In genomic region chr1:151721788-151722510, GRCh38 we compare ENCODE assay signal across 8 cellular contexts. TPM values are rescaled to one million over a fixed set of nuclear protein-coding genes. Genes with fewer than 3 reads are reported as not detected.
DNase-seq lines count a peak whose midpoint lies in the region; ATAC-seq and TF ChIP-seq lines count a peak whose summit lies in the region.

No MANE protein-coding gene starts in this region.

- H3K9me3 ChIP-seq in OCI-LY7 (ENCODE audit: low read length), result no peaks in the 10 kb centered on the region
- no peaks in the 10 kb centered on the region for H3K9me3 ChIP-seq in fibroblast of lung (ENCODE audit: control insufficient read depth, insufficient read depth, low read depth, low read length)
- no peaks in the 10 kb centered on the region for H3K9me3 ChIP-seq in prostate gland

- DNase-seq in GM06990 (ENCODE audit: extremely low read depth, insufficient read length) (no peak), OCI-LY7 (ENCODE audit: low spot score) (no peak), fibroblast of lung (ENCODE audit: low read depth in 2 of 2) (no peak), prostate gland (ENCODE audit: low spot score) (no peak), head of caudate nucleus (no peak), foreskin keratinocyte (no peak)

- no peaks in the 10 kb centered on the region for H3K9me2 ChIP-seq in OCI-LY7 (ENCODE audit: insufficient read depth, low read length)

- H3K4me2 ChIP-seq in OCI-LY7 (ENCODE audit: low read length) (peak overlapping the region; percentile 83), fibroblast of lung (ENCODE audit: extremely low read depth, insufficient read depth, low read length) (peak overlapping the region; percentile 94)

- CTCF ChIA-PET in OCI-LY7 (lab: Charles Lee; ENCODE audit: unreplicated experiment), result no interaction called here

- intact Hi-C loops in OCI-LY7 (cut with micrococcal nuclease; ENCODE audit: unreplicated experiment), result loop anchor here (5.0 kb wide), 1 partner anchor 130 kb away; no protein-coding TSS in a partner anchor
- intact Hi-C loops in prostate gland (cut with DNase I), result loop anchor here (5.0 kb wide), 2 partner anchors 115 to 180 kb away; partner anchors contain the start of gene TUFT1
- intact Hi-C loops in head of caudate nucleus (cut with DNase I), result no loop called here

- ATAC-seq in HG02678 (IDR thresholded peaks at IDR 0.05; ENCODE audit: unreplicated experiment) (no peak), GM18909 (IDR thresholded peaks at IDR 0.05; ENCODE audit: poor library complexity, unreplicated experiment) (no peak), foreskin keratinocyte (no peak)

- H3K79me2 ChIP-seq in OCI-LY7 (ENCODE audit: insufficient read depth, low read depth, low read length), result no peaks in the 10 kb centered on the region
- H3K79me2 ChIP-seq in fibroblast of lung (ENCODE audit: control insufficient read depth, insufficient read depth, low read length), result no peaks in the 10 kb centered on the region

- H3K36me3 ChIP-seq in GM06990 (ENCODE audit: control insufficient read depth, insufficient read depth, low read length) (no peaks in the 10 kb centered on the region), OCI-LY7 (ENCODE audit: insufficient read depth, low read length) (no peaks in the 10 kb centered on the region), fibroblast of lung (ENCODE audit: control insufficient read depth, insufficient read depth, low read length) (no peaks in the 10 kb centered on the region), prostate gland (no peaks in the 10 kb centered on the region)

- H3K4me1 ChIP-seq in OCI-LY7 (ENCODE audit: insufficient read depth, low read length, poor library complexity, severe bottlenecking) (peaks cover 16% of the 10 kb centered on the region), fibroblast of lung (ENCODE audit: control insufficient read depth, extremely low read depth, insufficient read depth, low read length) (no peaks in the 10 kb centered on the region), prostate gland (replicated peaks) (no peaks in the 10 kb centered on the region), foreskin keratinocyte (peaks cover 2% of the 10 kb centered on the region)

- H2AFZ ChIP-seq in OCI-LY7 (ENCODE audit: low read length) (peak overlapping the region; percentile 51), fibroblast of lung (ENCODE audit: low read length) (peak overlapping the region; percentile 30)

- no peaks in the 10 kb centered on the region for H4K20me1 ChIP-seq in OCI-LY7 (ENCODE audit: insufficient read depth, low read length)
- H4K20me1 ChIP-seq in fibroblast of lung (ENCODE audit: control insufficient read depth, extremely low read depth, insufficient read depth, low read length), result no peaks in the 10 kb centered on the region

- H3K27ac ChIP-seq in OCI-LY7 (ENCODE audit: low read depth, low read length, poor library complexity, severe bottlenecking) (no peak overlapping the region), fibroblast of lung (ENCODE audit: insufficient read depth, low read length) (no peak overlapping the region), prostate gland (no peak overlapping the region), foreskin keratinocyte (no peak overlapping the region)

- H3K27me3 ChIP-seq in GM06990 (replicated peaks; ENCODE audit: control insufficient read depth, insufficient read depth, low read length), result no peaks in the 10 kb centered on the region; the same call in none of the 2 replicates
- peaks cover 32% of the 10 kb centered on the region for H3K27me3 ChIP-seq in fibroblast of lung (ENCODE audit: control insufficient read depth, insufficient read depth, low read length)
- H3K27me3 ChIP-seq in prostate gland (replicated peaks; ENCODE audit: insufficient read depth), result no peaks in the 10 kb centered on the region
- H3K27me3 ChIP-seq in foreskin keratinocyte, result peaks cover 83% of the 10 kb centered on the region

- BruUV-seq in OCI-LY7 (replicated peaks; lab: Mats Ljungman, UMichigan), result no TSS peak

- 35% methylated on average over 17 of the region's 17 CpGs for WGBS in prostate gland

- H3K9ac ChIP-seq in fibroblast of lung (ENCODE audit: insufficient read depth, low read length), result peak overlapping the region; percentile 27

- H3K4me3 ChIP-seq in GM06990 (replicated peaks; ENCODE audit: low read depth, low read length) (peak overlapping the region; percentile 47), OCI-LY7 (ENCODE audit: low read depth, low read length, poor library complexity, severe bottlenecking) (peak overlapping the region; percentile 68), fibroblast of lung (replicated peaks in 1 of 4; ENCODE audit: control extremely low read depth in 1 of 4, insufficient read depth in 1 of 4, low read depth in 3 of 4, low read length in 4 of 4) (peak overlapping the region; percentile 48 to 62 (median 55)), prostate gland (peak overlapping the region; percentile 19 to 33)

- POLR2A ChIA-PET in OCI-LY7 (lab: Charles Lee), result interaction anchor here (0.6 kb wide), 1 partner anchor 237 kb away, joined by 4 read pairs; no protein-coding TSS in a partner anchor

- no peak for TF ChIP-seq CTCF in GM06990 (IDR thresholded peaks at IDR 0.05; ENCODE audit: insufficient read depth, low read length, poor library complexity, severe bottlenecking)
- peak; percentile 49; the same call in 1 of the 2 replicates for TF ChIP-seq CTCF in OCI-LY7 (conservative IDR thresholded peaks at IDR 0.05; ENCODE audit: low read length)
- no peak for TF ChIP-seq CTCF in fibroblast of lung (conservative IDR thresholded peaks at IDR 0.05 in 1 of 2, IDR thresholded peaks at IDR 0.05 in 1 of 2; ENCODE audit: low read depth in 1 of 2, low read length in 2 of 2)
- no peak for TF ChIP-seq CTCF in prostate gland (IDR thresholded peaks at IDR 0.05)
- TF ChIP-seq CTCF in foreskin keratinocyte (conservative IDR thresholded peaks at IDR 0.05), result no peak

- TF ChIP-seq POLR2A in prostate gland (IDR thresholded peaks at IDR 0.05), result no peak

RNA-seq across cellular contexts. Expression of gene RIIAD1, which starts 0.6 kb away (rescaled TPM):
- total RNA-seq in OCI-LY7 (2014; rRNA removed; shearing (Covaris generic)), result not detected in 2 replicates
- total RNA-seq in OCI-LY7 (2022) (not detected in 2 replicates), fibroblast of lung (not detected in 2 replicates), prostate gland (1 to 10 TPM in 1 of 2 donors, not detected in 1; 7.8 TPM), foreskin keratinocyte (not detected in 2 replicates)
- polyA plus RNA-seq in fibroblast of lung (not detected in 2 replicates), foreskin keratinocyte (not detected in 2 replicates)
- polyA plus RNA-seq in fibroblast of lung (2012), result not detected in 2 replicates
- not detected in 2 replicates for polyA minus RNA-seq in fibroblast of lung (ENCODE audit: low replicate concordance)

RNA-seq across cellular contexts. Expression of gene CELF3, which starts 5.3 kb away (rescaled TPM):
- total RNA-seq in OCI-LY7 (2014; rRNA removed; shearing (Covaris generic)), result not detected in 2 replicates
- total RNA-seq in OCI-LY7 (2022) (not detected in 2 replicates), fibroblast of lung (not detected in 2 replicates), prostate gland (under 1 TPM in 1 of 2 donors, not detected in 1; 0.34 TPM), foreskin keratinocyte (not detected in 2 replicates)
- polyA plus RNA-seq in fibroblast of lung (not detected in 2 replicates), foreskin keratinocyte (not detected in 2 replicates)
- polyA plus RNA-seq in fibroblast of lung (2012), result not detected in 2 replicates
- not detected in 2 replicates for polyA minus RNA-seq in fibroblast of lung (ENCODE audit: low replicate concordance)

RNA-seq across cellular contexts. Expression of gene MRPL9, which starts 41.3 kb away (rescaled TPM):
- 98.6 and 101 TPM in 2 replicates for total RNA-seq in OCI-LY7 (2014; rRNA removed; shearing (Covaris generic))
- total RNA-seq in OCI-LY7 (2022) (99.3 and 107 TPM in 2 replicates), fibroblast of lung (86.5 and 91.4 TPM in 2 replicates), prostate gland (10 to 100 TPM; 47.9 to 80.1 TPM), foreskin keratinocyte (91.3 and 101 TPM in 2 replicates)
- polyA plus RNA-seq in fibroblast of lung (58.3 and 79.2 TPM in 2 replicates), foreskin keratinocyte (98.1 and 105 TPM in 2 replicates)
- 72.9 and 94.0 TPM in 2 replicates for polyA plus RNA-seq in fibroblast of lung (2012)
- polyA minus RNA-seq in fibroblast of lung (ENCODE audit: low replicate concordance), result 21.1 and 59.4 TPM in 2 replicates
